1 cellular context compared by ENCODE assay signal in the genomic region with DNA sequence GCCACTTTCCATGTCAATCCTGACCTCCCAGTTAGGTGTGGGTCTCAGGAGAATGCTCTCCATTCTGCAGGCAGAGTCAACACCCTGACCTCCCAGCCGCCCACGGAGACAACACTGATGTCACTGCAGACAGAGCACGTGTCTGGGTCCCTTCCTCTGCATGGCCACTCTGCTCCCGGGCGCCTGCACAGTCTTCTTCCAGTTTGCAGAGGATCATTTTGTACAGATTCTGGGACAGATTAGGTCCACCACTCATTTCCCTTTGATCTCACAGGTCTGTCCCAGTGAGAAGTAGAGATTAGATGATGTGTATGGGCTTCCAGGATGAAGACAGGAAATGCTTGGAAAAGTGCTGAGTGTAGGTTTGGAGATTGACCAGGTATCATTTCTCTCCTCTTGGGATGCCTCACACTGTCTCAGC.
TF ChIP-seq lines count a peak whose summit lies in the region.

No MANE protein-coding gene starts in this region.

TF ChIP-seq in HepG2, 621 proteins besides CTCF, POLR2A, EP300 and RAD21 (continued from another document):
- TF ChIP-seq, protein P1, sequence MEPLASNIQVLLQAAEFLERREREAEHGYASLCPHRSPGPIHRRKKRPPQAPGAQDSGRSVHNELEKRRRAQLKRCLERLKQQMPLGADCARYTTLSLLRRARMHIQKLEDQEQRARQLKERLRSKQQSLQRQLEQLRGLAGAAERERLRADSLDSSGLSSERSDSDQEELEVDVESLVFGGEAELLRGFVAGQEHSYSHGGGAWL (CRISPR knock-in tag; IDR thresholded peaks at IDR 0.05): peak; percentile 75
- TF ChIP-seq MYC (CRISPR knock-in tag; IDR thresholded peaks at IDR 0.05; ENCODE audit: borderline replicate concordance) (peak; percentile 93), YY1 (IDR thresholded peaks at IDR 0.05; ENCODE audit: insufficient read depth, insufficient replicate concordance, low read depth, low read length) (peak; percentile 38), ISL2 (CRISPR knock-in tag; IDR thresholded peaks at IDR 0.05) (no peak), HOXA9 (CRISPR knock-in tag; IDR thresholded peaks at IDR 0.05; ENCODE audit: borderline replicate concordance) (no peak), PPARG (CRISPR knock-in tag; conservative IDR thresholded peaks at IDR 0.05) (no peak), IRF2 (CRISPR knock-in tag; IDR thresholded peaks at IDR 0.05) (no peak), HNRNPK (IDR thresholded peaks at IDR 0.05; ENCODE audit: low read depth, low read length, poor library complexity, severe bottlenecking) (no peak), NCOA5 (CRISPR knock-in tag; IDR thresholded peaks at IDR 0.05) (no peak)
- TF ChIP-seq, protein P2, sequence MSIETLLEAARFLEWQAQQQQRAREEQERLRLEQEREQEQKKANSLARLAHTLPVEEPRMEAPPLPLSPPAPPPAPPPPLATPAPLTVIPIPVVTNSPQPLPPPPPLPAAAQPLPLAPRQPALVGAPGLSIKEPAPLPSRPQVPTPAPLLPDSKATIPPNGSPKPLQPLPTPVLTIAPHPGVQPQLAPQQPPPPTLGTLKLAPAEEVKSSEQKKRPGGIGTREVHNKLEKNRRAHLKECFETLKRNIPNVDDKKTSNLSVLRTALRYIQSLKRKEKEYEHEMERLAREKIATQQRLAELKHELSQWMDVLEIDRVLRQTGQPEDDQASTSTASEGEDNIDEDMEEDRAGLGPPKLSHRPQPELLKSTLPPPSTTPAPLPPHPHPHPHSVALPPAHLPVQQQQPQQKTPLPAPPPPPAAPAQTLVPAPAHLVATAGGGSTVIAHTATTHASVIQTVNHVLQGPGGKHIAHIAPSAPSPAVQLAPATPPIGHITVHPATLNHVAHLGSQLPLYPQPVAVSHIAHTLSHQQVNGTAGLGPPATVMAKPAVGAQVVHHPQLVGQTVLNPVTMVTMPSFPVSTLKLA (IDR thresholded peaks at IDR 0.05): peak; percentile 80
- TF ChIP-seq, protein P3, sequence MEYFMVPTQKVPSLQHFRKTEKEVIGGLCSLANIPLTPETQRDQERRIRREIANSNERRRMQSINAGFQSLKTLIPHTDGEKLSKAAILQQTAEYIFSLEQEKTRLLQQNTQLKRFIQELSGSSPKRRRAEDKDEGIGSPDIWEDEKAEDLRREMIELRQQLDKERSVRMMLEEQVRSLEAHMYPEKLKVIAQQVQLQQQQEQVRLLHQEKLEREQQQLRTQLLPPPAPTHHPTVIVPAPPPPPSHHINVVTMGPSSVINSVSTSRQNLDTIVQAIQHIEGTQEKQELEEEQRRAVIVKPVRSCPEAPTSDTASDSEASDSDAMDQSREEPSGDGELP (IDR thresholded peaks at IDR 0.05; ENCODE audit: borderline replicate concordance, low read depth): no peak
